33 cellular contexts compared by ENCODE assay signal in the genomic region with DNA sequence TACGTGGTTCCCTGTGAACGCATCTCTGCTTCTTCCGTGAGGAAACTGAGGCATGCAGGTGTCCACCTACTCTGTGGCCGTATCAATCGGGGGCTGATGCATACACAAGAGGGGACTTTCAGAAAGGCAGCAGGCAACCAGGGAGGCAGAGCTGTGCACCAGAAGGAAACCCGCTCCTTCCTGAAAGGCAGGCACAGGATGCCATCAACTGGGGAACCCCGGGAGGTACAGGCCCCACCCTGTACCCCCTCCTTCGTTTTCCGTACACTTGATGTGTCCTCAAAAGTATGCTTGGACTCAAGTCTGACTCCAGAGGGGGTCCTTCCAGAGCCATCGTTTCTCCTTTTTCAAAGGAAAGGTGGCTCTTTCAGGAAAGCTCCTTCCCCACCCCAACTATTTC. TPM values are rescaled to one million over a fixed set of nuclear protein-coding genes. Genes with fewer than 3 reads are reported as not detected.
DNase-seq lines count a peak whose midpoint lies in the region; ATAC-seq, FAIRE-seq and TF ChIP-seq lines count a peak whose summit lies in the region.
"Had no signal": no experiment of that assay in that cellular context is flagged by ENCODE, and none has a peak within 500 bp of the region (broad histone marks: within the 10 kb centered on the region; RNA-seq: fewer than 3 reads in every experiment).

No MANE protein-coding gene starts in this region.

- H3K9me1 ChIP-seq in K562 (ENCODE audit: control insufficient read depth, insufficient read depth, low read length) = no peaks in the 10 kb centered on the region

- in situ Hi-C loops in K562 (cut with MboI) = no loop called here

- TF ChIP-seq RAD21 in K562 (CRISPR knock-in tag; conservative IDR thresholded peaks at IDR 0.05 in 1 of 2, IDR thresholded peaks at IDR 0.05 in 1 of 2) = peak; percentile 17 to 55; a peak in 3 of 4 replicates

- peaks cover 0 to 7% of the 10 kb centered on the region in 2 donors for H3K27me3 Mint-ChIP-seq in natural killer cell treated with Interleukin-12 subunit alpha and Interleukin-12 subunit beta and Interleukin-15 and Interleukin-18, amount 100 ng/mL, for 72 hours
- peaks cover 4 to 8% of the 10 kb centered on the region in 2 donors for H3K27me3 Mint-ChIP-seq in natural killer cell (ENCODE audit: low read depth in 2 of 2)
- peaks cover 6% of the 10 kb centered on the region for H3K27me3 Mint-ChIP-seq in HFFc6 (ENCODE audit: insufficient read depth)

- H3K9me3 Mint-ChIP-seq in natural killer cell treated with Interleukin-12 subunit alpha and Interleukin-12 subunit beta and Interleukin-15 and Interleukin-18, amount 100 ng/mL, for 72 hours = no peaks in the 10 kb centered on the region
- H3K9me3 Mint-ChIP-seq in natural killer cell (no peaks in the 10 kb centered on the region), HFFc6 (no peaks in the 10 kb centered on the region)
- H3K9me3 Mint-ChIP-seq: activated CD4-positive, alpha-beta memory T cell treated with anti-CD3 and anti-CD28 coated beads, Interleukin-2, amount 10 ng/mL, durations not matched to agents 7 days and 5 days; GM23338 had no signal

- TF ChIP-seq POLR2A in K562 (conservative IDR thresholded peaks at IDR 0.05) = no peak

- BruUV-seq in K562 (replicated peaks; lab: Mats Ljungman, UMichigan) = no TSS peak

- peaks cover 0 to 3% of the 10 kb centered on the region in 2 donors for H3K4me1 Mint-ChIP-seq in natural killer cell treated with Interleukin-12 subunit alpha and Interleukin-12 subunit beta and Interleukin-15 and Interleukin-18, amount 100 ng/mL, for 72 hours (ENCODE audit: low read depth in 2 of 2)
- H3K4me1 Mint-ChIP-seq in natural killer cell (no peaks in the 10 kb centered on the region), HFFc6 (ENCODE audit: low read depth) (peaks cover 14% of the 10 kb centered on the region)
- H3K4me1 Mint-ChIP-seq: activated CD4-positive, alpha-beta memory T cell treated with anti-CD3 and anti-CD28 coated beads, Interleukin-2, amount 10 ng/mL, durations not matched to agents 7 days and 5 days; GM23338 had no signal

- no peaks in the 10 kb centered on the region for H3K79me2 ChIP-seq in K562 (ENCODE audit: control insufficient read depth, insufficient read depth, low read length)
- H3K79me2 ChIP-seq: hepatocyte had no signal

- H3K4me3 ChIP-seq in K562 (no peak overlapping the region), aorta (ENCODE audit: low read length in 2 of 2) (no peak overlapping the region)
- H3K4me3 ChIP-seq: GM23338, hepatocyte, sigmoid colon, suprapubic skin, vagina had no signal

- no peak overlapping the region for H3K27ac ChIP-seq in K562 (ENCODE audit: extremely low read depth, low read depth, low read length)
- no peak overlapping the region for H3K27ac ChIP-seq in aorta (ENCODE audit: low read depth in 1 of 2, low read length in 2 of 2)
- H3K27ac ChIP-seq: epithelial cell of prostate, hepatocyte, sigmoid colon, suprapubic skin, vagina, WERI-Rb-1 had no signal

- 36% methylated on average over 9 of the region's 10 CpGs for WGBS in K562 (ENCODE audit: insufficient coverage, low coverage, missing lambda C conversion rate)
- 85 to 88% methylated on average over 10 of the region's 10 CpGs for WGBS in aorta, 2 donors

- TF ChIP-seq CTCF in natural killer cell (IDR thresholded peaks at IDR 0.05) = no peak
- 0 out of 2 replicates have a peak, but pooled peaks have one; percentile 16 for TF ChIP-seq CTCF in HFFc6 (IDR thresholded peaks at IDR 0.05)
- TF ChIP-seq CTCF in K562 (IDR thresholded peaks at IDR 0.05 in 2 of 3, conservative IDR thresholded peaks at IDR 0.05 in 1 of 3; ENCODE audit: insufficient read depth in 2 of 3, low read depth in 1 of 3, low read length in 3 of 3) = peak; percentile 14 to 41 (median 22); a peak in 1 of 6 replicates

- H3K36me3 ChIP-seq in K562 (ENCODE audit: control insufficient read depth, insufficient read depth, low read length) (no peaks in the 10 kb centered on the region), aorta (ENCODE audit: control insufficient read depth in 1 of 2, insufficient read depth in 2 of 2, low read length in 1 of 2) (no peaks in the 10 kb centered on the region)
- H3K36me3 ChIP-seq: sigmoid colon, suprapubic skin, vagina, WERI-Rb-1 had no signal

- H3K4me1 ChIP-seq in K562 (replicated peaks in 1 of 2; ENCODE audit: control insufficient read depth in 2 of 2, insufficient read depth in 2 of 2, low read length in 2 of 2) (peaks cover 4 to 5% of the 10 kb centered on the region in 2 experiments; a peak in 2 of 5 replicates), aorta (ENCODE audit: control insufficient read depth in 1 of 2, insufficient read depth in 2 of 2, low read length in 2 of 2) (peaks cover under 1 to 4% of the 10 kb centered on the region in 2 donors)
- H3K4me1 ChIP-seq: sigmoid colon had no signal

- CTCF ChIA-PET in K562 (lab: Yijun Ruan, JAX; ENCODE audit: low intra/inter-chr PET ratio) = no interaction called here

- no peak overlapping the region for H3K9ac ChIP-seq in K562 (ENCODE audit: insufficient read depth in 1 of 2, low read depth in 2 of 2, low read length in 2 of 2)

- no peak overlapping the region for H3K4me3 Mint-ChIP-seq in natural killer cell treated with Interleukin-12 subunit alpha and Interleukin-12 subunit beta and Interleukin-15 and Interleukin-18, amount 100 ng/mL, for 72 hours
- H3K4me3 Mint-ChIP-seq in natural killer cell (no peak overlapping the region), HFFc6 (no peak overlapping the region)
- H3K4me3 Mint-ChIP-seq: activated CD4-positive, alpha-beta memory T cell treated with anti-CD3 and anti-CD28 coated beads, Interleukin-2, amount 10 ng/mL, durations not matched to agents 7 days and 5 days; GM23338; immature natural killer cell; nephron progenitor cell; T-helper 17 cell had no signal

- peaks cover 0 to 6% of the 10 kb centered on the region in 2 experiments; a peak in 1 of 5 replicates for H3K27me3 ChIP-seq in K562 (ENCODE audit: control insufficient read depth in 2 of 2, insufficient read depth in 2 of 2, low read length in 2 of 2)
- no peaks in the 10 kb centered on the region for H3K27me3 ChIP-seq in aorta (ENCODE audit: control insufficient read depth in 1 of 2, insufficient read depth in 2 of 2, low read length in 1 of 2)
- H3K27me3 ChIP-seq: hepatocyte, sigmoid colon, suprapubic skin, vagina had no signal

- H3K9me3 ChIP-seq in K562 (replicated peaks; ENCODE audit: control insufficient read depth, insufficient read depth, low read depth, low read length) = no peaks in the 10 kb centered on the region
- H3K9me3 ChIP-seq in aorta (ENCODE audit: control insufficient read depth, low read length) = no peaks in the 10 kb centered on the region
- H3K9me3 ChIP-seq: sigmoid colon, suprapubic skin, vagina had no signal

- FAIRE-seq in K562 (lab: Jason Lieb, UNC) = no peak
- FAIRE-seq: GM12891 had no signal

- no peak overlapping the region for H2AFZ ChIP-seq in K562 (ENCODE audit: low read depth, low read length)
- H2AFZ ChIP-seq: GM23338, hepatocyte had no signal

- intact Hi-C loops in natural killer cell (cut with micrococcal nuclease) = no loop called here
- intact Hi-C loops in K562 (cut with micrococcal nuclease) = loop anchor here (5.0 kb wide), 1 partner anchor 165 kb away; no protein-coding TSS in a partner anchor
- intact Hi-C loops in aorta (cut with DNase I) = no loop called here

- no peaks in the 10 kb centered on the region for H4K20me1 ChIP-seq in K562 (replicated peaks; ENCODE audit: control insufficient read depth, insufficient read depth, low read length)

- no peak overlapping the region for H3K27ac Mint-ChIP-seq in natural killer cell treated with Interleukin-12 subunit alpha and Interleukin-12 subunit beta and Interleukin-15 and Interleukin-18, amount 100 ng/mL, for 72 hours
- no peak overlapping the region for H3K27ac Mint-ChIP-seq in natural killer cell
- H3K27ac Mint-ChIP-seq in HFFc6 = no peak overlapping the region
- H3K27ac Mint-ChIP-seq: activated CD4-positive, alpha-beta memory T cell treated with anti-CD3 and anti-CD28 coated beads, Interleukin-2, amount 10 ng/mL, durations not matched to agents 7 days and 5 days; GM23338; immature natural killer cell; nephron progenitor cell; T-helper 17 cell had no signal

- no peak for ATAC-seq in natural killer cell treated with Interleukin-12 subunit alpha and Interleukin-12 subunit beta and Interleukin-15 and Interleukin-18, amount 100 ng/mL, for 72 hours
- ATAC-seq in natural killer cell (no peak), K562 (peak; percentile 56), aorta (ENCODE audit: low FRiP score) (no peak), GM18511 (IDR thresholded peaks at IDR 0.05; ENCODE audit: unreplicated experiment) (no peak), HG03520 (IDR thresholded peaks at IDR 0.05; ENCODE audit: unreplicated experiment) (no peak)
- ATAC-seq: GM23338, left ventricle myocardium superior, Panc1, T-helper 17 cell had no signal

- no peak for TF ChIP-seq EP300 in K562 (IDR thresholded peaks at IDR 0.05; ENCODE audit: low read length)

- POLR2A ChIA-PET in K562 (lab: Yijun Ruan, JAX) = interaction anchor here (0.8 kb wide), 1 partner anchor 152 kb away, joined by 3 read pairs; no protein-coding TSS in a partner anchor

- DNase-seq in natural killer cell treated with Interleukin-12 subunit alpha and Interleukin-12 subunit beta and Interleukin-15 and Interleukin-18, amount 100 ng/mL, for 72 hours (ENCODE audit: low spot score) = peak; percentile 35
- DNase-seq in natural killer cell (no peak), HFFc6 (no peak), K562 (ENCODE audit: extremely low read depth in 1 of 4, low spot score in 3 of 4) (peak in 2 of 4 experiments; percentile 25 to 31), aorta (peak; percentile 33 to 35)
- DNase-seq: activated CD4-positive, alpha-beta memory T cell treated with anti-CD3 and anti-CD28 coated beads, Interleukin-2, amount 10 ng/mL, durations not matched to agents 7 days and 5 days; activated gamma-delta T cell treated with Interleukin-2 at 50 U/mL for 16 hours; anterior cingulate cortex; caudate nucleus; immature natural killer cell; Kasumi-1; left ventricle myocardium superior; midbrain; NCI-H1092; NCI-H187 treated with DMSO at 0.1 percent for 48 hours; NCI-H226; NCI-H82; nephron progenitor cell; SIG-M5; sigmoid colon; stimulated activated CD4-positive, alpha-beta T cell treated with anti-CD3 and anti-CD28 coated beads, Interleukin-15, amount 100 ng/mL, for 24 hours; stimulated activated CD8-positive, alpha-beta memory T cell treated with anti-CD3 and anti-CD28 coated beads, Interleukin-4, amount 100 ng/mL, for 48 hours; T-helper 17 cell; WERI-Rb-1 had no signal

- H3K4me2 ChIP-seq in K562 (ENCODE audit: insufficient read depth, low read length) = no peak overlapping the region
- H3K4me2 ChIP-seq: GM23338, hepatocyte had no signal

- H3K36me3 Mint-ChIP-seq in natural killer cell treated with Interleukin-12 subunit alpha and Interleukin-12 subunit beta and Interleukin-15 and Interleukin-18, amount 100 ng/mL, for 72 hours = no peaks in the 10 kb centered on the region
- H3K36me3 Mint-ChIP-seq in natural killer cell (no peaks in the 10 kb centered on the region), HFFc6 (ENCODE audit: low read depth) (peaks cover 10% of the 10 kb centered on the region; the same call in 1 of the 2 replicates)
- H3K36me3 Mint-ChIP-seq: immature natural killer cell had no signal

RNA-seq across cellular contexts. Expression of a gene that starts 59.5 kb away (rescaled TPM):
- 1 to 10 TPM; 1.9 to 2.3 TPM for total RNA-seq in natural killer cell treated with Interleukin-12 subunit alpha and Interleukin-12 subunit beta and Interleukin-15 and Interleukin-18, amount 100 ng/mL, for 72 hours
- 1 to 10 TPM in 2 of 3 donors, under 1 TPM in 1; 0.99 to 2.4 (median 1.4) TPM for total RNA-seq in natural killer cell
- total RNA-seq in HFFc6 (2021; fragmentation: NEBNext Ultra II Directional; extraction: Animal tissue kit (Norgen Biotek cat#: 25700)) = 10 to 100 TPM in 1 of 6 experiments, 1 to 10 TPM in 5; 7.8 to 10.1 (median 9.1) TPM
- total RNA-seq in K562 (2011; cell fraction: chromatin; rRNA removed; ENCODE audit: low replicate concordance) = 5.8 and 11.8 TPM in 2 replicates
- 8.6 and 12.8 TPM in 2 replicates for total RNA-seq in K562 (2011; cell fraction: nucleolus; rRNA removed)
- total RNA-seq in K562 (2011; cell fraction: nucleoplasm; rRNA removed) = 5.2 and 5.6 TPM in 2 replicates
- total RNA-seq in K562 (2014; rRNA removed) = 18.2 and 21.8 TPM in 2 replicates
- total RNA-seq in K562 (2014; rRNA removed; fragmentation: Illumina TruSeq; extraction: Trizol) = 12.4 and 14.2 TPM in 2 replicates
- 15.5 and 16.9 TPM in 2 replicates for total RNA-seq in K562 (2015; rRNA removed; fragmentation: Illumina TruSeq; extraction: Trizol)
- 28.8 and 33.2 TPM in 2 replicates for total RNA-seq in K562 (2021)
- 17.4 and 18.1 TPM in 2 replicates for polyA plus RNA-seq in K562 (2011; rRNA removed)
- polyA plus RNA-seq in K562 (2011; cell fraction: cytosol; rRNA removed) = 21.7 and 26.7 TPM in 2 replicates
- polyA plus RNA-seq in K562 (2011; cell fraction: nucleus; rRNA removed) = 12.9 and 14.4 TPM in 2 replicates
- 14.6 and 18.9 TPM in 2 replicates for polyA plus RNA-seq in K562 (2012)
- polyA plus RNA-seq in K562 (2014; fragmentation: Illumina TruSeq; extraction: Trizol) = 15.5 and 16.9 TPM in 2 replicates
- polyA plus RNA-seq in K562 (2014; fragmentation: Nextera tagmentation; extraction: Ambion mirVana) = 1 to 10 TPM; 5.2 to 6.9 TPM
- polyA plus RNA-seq in K562 (2014; rRNA removed) = 14.5 and 18.7 TPM in 2 replicates
- polyA minus RNA-seq in K562 (2011; rRNA and poly(A)+ RNA removed) = 15.3 and 18.8 TPM in 2 replicates
- polyA minus RNA-seq in K562 (2011; cell fraction: cytosol; rRNA and poly(A)+ RNA removed) = 17.8 and 19.0 TPM in 2 replicates
- 4.6 and 6.1 TPM in 2 replicates for polyA minus RNA-seq in K562 (2011; cell fraction: nucleus; rRNA and poly(A)+ RNA removed)
- total RNA-seq in aorta = 10 to 100 TPM; 23.2 to 25.0 TPM
- polyA plus RNA-seq in aorta = 10 to 100 TPM; 19.2 to 35.1 TPM

Comparison
In these comparisons a context has a peak if more than half of its experiments do, and no peak if none do; other contexts are left out.
1. DNase-seq: peak in natural killer cell treated with Interleukin-12 subunit alpha and Interleukin-12 subunit beta and Interleukin-15 and Interleukin-18, amount 100 ng/mL, for 72 hours (single experiment) and aorta (2 of 2); none in natural killer cell (single experiment) and HFFc6 (single experiment).